Comparison of ENCODE assay signal across 1 cellular context in the genomic region with DNA sequence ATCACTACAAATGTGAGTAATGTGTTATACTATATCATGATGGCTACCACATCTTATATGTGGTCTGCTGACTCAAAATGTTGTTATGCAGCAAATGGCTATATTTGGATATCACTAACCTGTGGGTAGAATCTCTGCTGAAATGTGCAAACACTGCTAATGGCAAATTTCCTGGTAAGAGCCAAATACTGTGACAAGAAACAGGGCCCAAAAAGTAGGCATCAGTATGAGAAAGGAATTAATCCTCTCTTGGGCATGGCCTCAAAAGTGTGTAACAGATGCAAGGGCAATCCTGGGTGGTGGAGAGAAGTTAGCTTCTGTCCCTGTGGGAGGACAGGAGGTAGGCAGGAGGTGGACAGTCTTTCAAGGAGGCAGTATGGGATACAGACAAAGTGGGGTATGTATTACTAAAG.
TF ChIP-seq lines count a peak whose summit lies in the region.

No MANE protein-coding gene starts in this region.

TF ChIP-seq in WTC11, 78 proteins besides CTCF, POLR2A, EP300 and RAD21 (continued from another document):
- TF ChIP-seq, protein P1, sequence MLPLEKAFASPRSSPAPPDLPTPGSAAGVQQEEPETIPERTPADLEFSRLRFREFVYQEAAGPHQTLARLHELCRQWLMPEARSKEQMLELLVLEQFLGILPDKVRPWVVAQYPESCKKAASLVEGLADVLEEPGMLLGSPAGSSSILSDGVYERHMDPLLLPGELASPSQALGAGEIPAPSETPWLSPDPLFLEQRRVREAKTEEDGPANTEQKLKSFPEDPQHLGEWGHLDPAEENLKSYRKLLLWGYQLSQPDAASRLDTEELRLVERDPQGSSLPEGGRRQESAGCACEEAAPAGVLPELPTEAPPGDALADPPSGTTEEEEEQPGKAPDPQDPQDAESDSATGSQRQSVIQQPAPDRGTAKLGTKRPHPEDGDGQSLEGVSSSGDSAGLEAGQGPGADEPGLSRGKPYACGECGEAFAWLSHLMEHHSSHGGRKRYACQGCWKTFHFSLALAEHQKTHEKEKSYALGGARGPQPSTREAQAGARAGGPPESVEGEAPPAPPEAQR (CRISPR knock-in tag; IDR thresholded peaks at IDR 0.05): no peak
- TF ChIP-seq CREB1 (CRISPR knock-in tag; IDR thresholded peaks at IDR 0.05): no peak
- TF ChIP-seq, protein P2, sequence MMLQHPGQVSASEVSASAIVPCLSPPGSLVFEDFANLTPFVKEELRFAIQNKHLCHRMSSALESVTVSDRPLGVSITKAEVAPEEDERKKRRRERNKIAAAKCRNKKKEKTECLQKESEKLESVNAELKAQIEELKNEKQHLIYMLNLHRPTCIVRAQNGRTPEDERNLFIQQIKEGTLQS (CRISPR knock-in tag; conservative IDR thresholded peaks at IDR 0.05): no peak
- no peak for TF ChIP-seq SMAD4 (CRISPR knock-in tag; IDR thresholded peaks at IDR 0.05)
- TF ChIP-seq, protein P3, sequence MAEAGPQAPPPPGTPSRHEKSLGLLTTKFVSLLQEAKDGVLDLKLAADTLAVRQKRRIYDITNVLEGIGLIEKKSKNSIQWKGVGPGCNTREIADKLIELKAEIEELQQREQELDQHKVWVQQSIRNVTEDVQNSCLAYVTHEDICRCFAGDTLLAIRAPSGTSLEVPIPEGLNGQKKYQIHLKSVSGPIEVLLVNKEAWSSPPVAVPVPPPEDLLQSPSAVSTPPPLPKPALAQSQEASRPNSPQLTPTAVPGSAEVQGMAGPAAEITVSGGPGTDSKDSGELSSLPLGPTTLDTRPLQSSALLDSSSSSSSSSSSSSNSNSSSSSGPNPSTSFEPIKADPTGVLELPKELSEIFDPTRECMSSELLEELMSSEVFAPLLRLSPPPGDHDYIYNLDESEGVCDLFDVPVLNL (CRISPR knock-in tag; IDR thresholded peaks at IDR 0.05; ENCODE audit: borderline replicate concordance, low read depth): no peak
